In the genomic region with DNA sequence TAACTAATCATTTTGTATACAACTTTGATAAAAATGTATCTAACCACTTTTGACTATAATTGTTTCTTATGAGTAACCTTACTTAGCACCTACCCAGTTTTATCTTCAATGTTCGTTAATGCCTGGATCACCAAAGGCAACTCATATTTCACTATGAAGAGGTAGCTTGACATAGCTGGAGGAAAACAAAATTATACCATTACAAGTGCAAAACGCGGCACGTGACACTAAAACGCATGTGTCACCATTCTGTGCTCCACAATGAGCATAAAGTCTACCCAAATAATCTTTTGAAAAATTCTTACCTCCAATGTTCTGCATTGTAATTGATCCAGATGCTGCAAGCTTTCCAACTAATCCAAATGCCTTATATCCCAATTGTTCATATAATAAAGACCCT, we compare ENCODE assay signal across 12 cellular contexts. TPM values are rescaled to one million over a fixed set of nuclear protein-coding genes. Genes with fewer than 3 reads are reported as not detected.
DNase-seq lines count a peak whose midpoint lies in the region; ATAC-seq and TF ChIP-seq lines count a peak whose summit lies in the region.
"Had no signal": no experiment of that assay in that cellular context is flagged by ENCODE, and none has a peak within 500 bp of the region (broad histone marks: within the 10 kb centered on the region; RNA-seq: fewer than 3 reads in every experiment).

No MANE protein-coding gene starts in this region.

- no peak for DNase-seq in CD8-positive, alpha-beta T cell
- DNase-seq in SK-N-MC (ENCODE audit: low read depth, low spot score) (no peak), fibroblast of mammary gland (ENCODE audit: low read depth) (no peak), smooth muscle cell (lab: John Stamatoyannopoulos, UW; ENCODE audit: unreplicated experiment) (no peak), foreskin keratinocyte (no peak)
- no peak for DNase-seq in CD4-positive, alpha-beta memory T cell
- DNase-seq: activated effector memory CD4-positive, alpha-beta T cell treated with Interleukin-2 at 50 U/mL for 16 hours; kidney glomerular epithelial cell; NCI-H1048; posterior cingulate gyrus had no signal

- peaks cover 82% of the 10 kb centered on the region for H3K4me1 Mint-ChIP-seq in CD8-positive, alpha-beta T cell (ENCODE audit: low read depth)
- peaks cover 42 to 91% (median 69%) of the 10 kb centered on the region in 4 donors for H3K4me1 Mint-ChIP-seq in CD4-positive, alpha-beta memory T cell

- H3F3A ChIP-seq in smooth muscle cell (ENCODE audit: low read depth) = peaks cover 91% of the 10 kb centered on the region

- H3K27me3 Mint-ChIP-seq in CD8-positive, alpha-beta T cell (ENCODE audit: low read depth) = no peaks in the 10 kb centered on the region
- H3K27me3 Mint-ChIP-seq in CD4-positive, alpha-beta memory T cell = peaks cover 0 to 6% of the 10 kb centered on the region in 2 donors

- no peaks in the 10 kb centered on the region for H3K9me3 ChIP-seq in CD8-positive, alpha-beta T cell (ENCODE audit: low read length)
- H3K9me3 ChIP-seq in SK-N-MC (ENCODE audit: low read depth, low read length) = no peaks in the 10 kb centered on the region
- no peaks in the 10 kb centered on the region for H3K9me3 ChIP-seq in smooth muscle cell (replicated peaks; ENCODE audit: low read depth)
- no peaks in the 10 kb centered on the region for H3K9me3 ChIP-seq in CD4-positive, alpha-beta memory T cell (ENCODE audit: control insufficient read depth in 1 of 2, low read length in 2 of 2)

- H3K4me1 ChIP-seq in CD8-positive, alpha-beta T cell (ENCODE audit: insufficient read depth, low read length) = peaks cover 73% of the 10 kb centered on the region
- H3K4me1 ChIP-seq in smooth muscle cell (ENCODE audit: low read depth) (peaks cover 52% of the 10 kb centered on the region), foreskin keratinocyte (peaks cover 37% of the 10 kb centered on the region)
- H3K4me1 ChIP-seq in CD4-positive, alpha-beta memory T cell (ENCODE audit: insufficient read depth, low read length) = peaks cover 78% of the 10 kb centered on the region

- CTCF ChIA-PET in CD8-positive, alpha-beta T cell (lab: Charles Lee) = no interaction called here
- CTCF ChIA-PET in CD4-positive, alpha-beta memory T cell (lab: Charles Lee; ENCODE audit: partially characterized antibody) = no interaction called here

- H4K20me1 ChIP-seq in smooth muscle cell (ENCODE audit: low read depth) = peaks cover 100% of the 10 kb centered on the region

- POLR2A ChIA-PET in CD8-positive, alpha-beta T cell (lab: Charles Lee) = interaction anchor here (1.3 kb wide), 1 partner anchor 34 kb away, joined by 3 read pairs; no protein-coding TSS in a partner anchor
- POLR2A ChIA-PET in CD4-positive, alpha-beta memory T cell (lab: Charles Lee; ENCODE audit: partially characterized antibody) = interaction anchor here (1.2 to 4.2 kb wide), 2 partner anchors 17 to 295 kb away, joined by 4 to 23 read pairs; no protein-coding TSS in a partner anchor

- peak overlapping the region; percentile 90 for H3K4me2 ChIP-seq in smooth muscle cell

- H3K36me3 ChIP-seq in CD8-positive, alpha-beta T cell (ENCODE audit: insufficient read depth, low read length) = peaks cover 80% of the 10 kb centered on the region
- H3K36me3 ChIP-seq in SK-N-MC (ENCODE audit: insufficient read depth, low read length) (peaks cover 96% of the 10 kb centered on the region), smooth muscle cell (ENCODE audit: low read depth) (peaks cover 77% of the 10 kb centered on the region)
- H3K36me3 ChIP-seq in CD4-positive, alpha-beta memory T cell (ENCODE audit: insufficient read depth, low read length) = peaks cover 81% of the 10 kb centered on the region

- H3K27ac Mint-ChIP-seq in CD8-positive, alpha-beta T cell = peak overlapping the region; percentile 75
- H3K27ac Mint-ChIP-seq in CD4-positive, alpha-beta memory T cell = peak overlapping the region in 3 of 7 donors; percentile 6 to 99 (median 65)

- no peak overlapping the region for H3K4me3 ChIP-seq in CD8-positive, alpha-beta T cell (ENCODE audit: low read depth, low read length)
- H3K4me3 ChIP-seq in SK-N-MC = peak overlapping the region; percentile 20; the same call in 1 of the 2 replicates
- peak overlapping the region; percentile 98 for H3K4me3 ChIP-seq in fibroblast of mammary gland (ENCODE audit: control insufficient read depth, low read depth, low read length)
- H3K4me3 ChIP-seq in smooth muscle cell = peak overlapping the region; percentile 100
- no peak overlapping the region for H3K4me3 ChIP-seq in CD4-positive, alpha-beta memory T cell (ENCODE audit: low read length in 2 of 2)

- H2AFZ ChIP-seq in smooth muscle cell (ENCODE audit: low read depth) = no peak overlapping the region

- no peaks in the 10 kb centered on the region for H3K9me3 Mint-ChIP-seq in CD8-positive, alpha-beta T cell
- peaks cover 0 to 6% (median 0%) of the 10 kb centered on the region in 8 donors for H3K9me3 Mint-ChIP-seq in CD4-positive, alpha-beta memory T cell

- no peak overlapping the region for H3K4me3 Mint-ChIP-seq in CD8-positive, alpha-beta T cell
- H3K4me3 Mint-ChIP-seq in CD4-positive, alpha-beta memory T cell = peak overlapping the region in 1 of 8 donors; percentile 10

- intact Hi-C loops in CD8-positive, alpha-beta T cell (cut with DNase I, micrococcal nuclease) = no loop called here
- intact Hi-C loops in CD4-positive, alpha-beta memory T cell (cut with micrococcal nuclease) = no loop called here

- peaks cover 94% of the 10 kb centered on the region for H3K36me3 Mint-ChIP-seq in CD8-positive, alpha-beta T cell
- peaks cover 66 to 94% of the 10 kb centered on the region in 2 donors for H3K36me3 Mint-ChIP-seq in CD4-positive, alpha-beta memory T cell

- WGBS in smooth muscle cell (ENCODE audit: low lambda C conversion rate) = 75% methylated on average over 5 of the region's 5 CpGs

- H3K27me3 ChIP-seq in CD8-positive, alpha-beta T cell (ENCODE audit: insufficient read depth, low read length) = no peaks in the 10 kb centered on the region
- H3K27me3 ChIP-seq in smooth muscle cell (ENCODE audit: low read depth) (no peaks in the 10 kb centered on the region), foreskin keratinocyte (no peaks in the 10 kb centered on the region)
- no peaks in the 10 kb centered on the region for H3K27me3 ChIP-seq in CD4-positive, alpha-beta memory T cell (ENCODE audit: insufficient read depth, low read length)

- no peak for ATAC-seq in CD8-positive, alpha-beta T cell
- ATAC-seq in HG02588 (IDR thresholded peaks at IDR 0.05; ENCODE audit: unreplicated experiment) (no peak), HG03460 (IDR thresholded peaks at IDR 0.05; ENCODE audit: unreplicated experiment) (no peak), foreskin keratinocyte (no peak)

- no peak for TF ChIP-seq CTCF in CD8-positive, alpha-beta T cell (IDR thresholded peaks at IDR 0.05)
- TF ChIP-seq CTCF in fibroblast of mammary gland (conservative IDR thresholded peaks at IDR 0.05; ENCODE audit: control insufficient read depth, insufficient read depth, low read depth, low read length) (no peak), smooth muscle cell (IDR thresholded peaks at IDR 0.05; ENCODE audit: borderline replicate concordance, insufficient read depth, poor library complexity, severe bottlenecking) (no peak), foreskin keratinocyte (conservative IDR thresholded peaks at IDR 0.05) (no peak)

- no peak overlapping the region for H3K27ac ChIP-seq in CD8-positive, alpha-beta T cell (ENCODE audit: low read depth, low read length)
- H3K27ac ChIP-seq in SK-N-MC (no peak overlapping the region), smooth muscle cell (ENCODE audit: low read depth) (peak overlapping the region; percentile 98), foreskin keratinocyte (no peak overlapping the region)
- no peak overlapping the region for H3K27ac ChIP-seq in CD4-positive, alpha-beta memory T cell (ENCODE audit: low read depth, low read length)

- H3K79me2 ChIP-seq in smooth muscle cell (ENCODE audit: low read depth) = peaks cover 84% of the 10 kb centered on the region

- H3K9ac ChIP-seq in SK-N-MC (ENCODE audit: insufficient read length) (no peak overlapping the region), smooth muscle cell (ENCODE audit: low read depth) (no peak overlapping the region)

RNA-seq across cellular contexts. Expression of a gene that starts 5.8 kb away (rescaled TPM):
- 100 to 1,000 TPM; 268 to 279 TPM for total RNA-seq in CD8-positive, alpha-beta T cell
- total RNA-seq in smooth muscle cell (1,081 and 1,127 TPM in 2 replicates), foreskin keratinocyte (385 and 423 TPM in 2 replicates)
- polyA plus RNA-seq in smooth muscle cell (201 and 262 TPM in 2 replicates), foreskin keratinocyte (74.9 and 102 TPM in 2 replicates)
- 100 to 1,000 TPM; 200 to 208 TPM for total RNA-seq in CD4-positive, alpha-beta memory T cell
- polyA plus RNA-seq in CD4-positive, alpha-beta memory T cell = 10 to 100 TPM; 46.8 to 73.6 TPM

Comparison
In these comparisons a context has a peak if more than half of its experiments do, and no peak if none do; other contexts are left out.
1. H3K4me3 ChIP-seq: peak in SK-N-MC (single experiment), fibroblast of mammary gland (single experiment) and smooth muscle cell (single experiment); none in CD8-positive, alpha-beta T cell (single experiment) and CD4-positive, alpha-beta memory T cell (0 of 2).